ENCODE assay signal across 8 cellular contexts in genomic region chr20:18566892-18567738, GRCh38. TPM values are rescaled to one million over a fixed set of nuclear protein-coding genes. Genes with fewer than 3 reads are reported as not detected.
DNase-seq lines count a peak whose midpoint lies in the region; ATAC-seq and TF ChIP-seq lines count a peak whose summit lies in the region.

Gene SMIM26 (plus strand): TSS chr20:18567432. CDS start chr20:18567479, 47 bp downstream.

- peaks cover 28 to 30% of the 10 kb centered on the region in 2 donors for H3K36me3 Mint-ChIP-seq in activated naive CD4-positive, alpha-beta T cell treated with anti-CD3 and anti-CD28 coated beads, Interleukin-2, amount 50 U/mL, for 72 hours

- peak within 1 kb of the TSS; percentile 97 for H3K4me3 ChIP-seq in GM08714 (ENCODE audit: low read length)
- peak within 1 kb of the TSS; percentile 95 for H3K4me3 ChIP-seq in osteoblast (ENCODE audit: insufficient read depth, low read length)
- H3K4me3 ChIP-seq in thoracic aorta: peak within 1 kb of the TSS; percentile 87

- peaks cover 18% of the 10 kb centered on the region for H3K36me3 ChIP-seq in osteoblast (ENCODE audit: insufficient read depth, low read length)
- peaks cover 9% of the 10 kb centered on the region for H3K36me3 ChIP-seq in thoracic aorta

- TF ChIP-seq CTCF in osteoblast (IDR thresholded peaks at IDR 0.05; ENCODE audit: extremely low read depth, low read depth, low read length) (no peak), thoracic aorta (IDR thresholded peaks at IDR 0.05) (no peak)

- DNase-seq in NCI-H1092 treated with DMSO at 0.1 percent for 48 hours (lab: John Stamatoyannopoulos, UW) (peak; percentile 85), SKM-1 (lab: John Stamatoyannopoulos, UW; ENCODE audit: unreplicated experiment) (peak; percentile 32), glomerular visceral epithelial cell (ENCODE audit: extremely low spot score) (peak; percentile 94), osteoblast (ENCODE audit: insufficient read length, low spot score, missing footprints) (peak; percentile 95), thoracic aorta (ENCODE audit: low spot score) (peak; percentile 63)
- DNase-seq in activated naive CD4-positive, alpha-beta T cell treated with anti-CD3 and anti-CD28 coated beads, Interleukin-2, amount 50 U/mL, for 72 hours (ENCODE audit: low spot score in 2 of 2): peak; percentile 94

- peak within 1 kb of the TSS; percentile 97 for H2AFZ ChIP-seq in osteoblast (ENCODE audit: low read length)

- peak within 1 kb of the TSS; percentile 78 for H3K4me2 ChIP-seq in osteoblast (ENCODE audit: insufficient read depth, low read length)

- H3K9me3 ChIP-seq in osteoblast (ENCODE audit: low read depth, low read length): no peaks in the 10 kb centered on the region
- H3K9me3 ChIP-seq in thoracic aorta: no peaks in the 10 kb centered on the region

- ATAC-seq in HG02610 (IDR thresholded peaks at IDR 0.05; ENCODE audit: unreplicated experiment) (peak; percentile 97), thoracic aorta (ENCODE audit: insufficient number of reproducible peaks, low FRiP score, low read depth) (peak; percentile 89)
- ATAC-seq in activated naive CD4-positive, alpha-beta T cell treated with anti-CD3 and anti-CD28 coated beads, Interleukin-2, amount 50 U/mL, for 72 hours: peak; percentile 99 to 100

- H3K79me2 ChIP-seq in osteoblast (ENCODE audit: insufficient read depth, low read length): peaks cover 24% of the 10 kb centered on the region

- H3K27me3 ChIP-seq in osteoblast (ENCODE audit: insufficient read depth, low read length) (no peaks in the 10 kb centered on the region), thoracic aorta (replicated peaks; ENCODE audit: insufficient read depth) (no peaks in the 10 kb centered on the region)

- H3K27ac ChIP-seq in osteoblast (ENCODE audit: low read depth, low read length) (peak within 1 kb of the TSS; percentile 87), thoracic aorta (peak within 1 kb of the TSS; percentile 88 to 90)

- H3K9me3 Mint-ChIP-seq in activated naive CD4-positive, alpha-beta T cell treated with anti-CD3 and anti-CD28 coated beads, Interleukin-2, amount 50 U/mL, for 72 hours: peaks cover 4 to 6% of the 10 kb centered on the region in 2 donors

- no peaks in the 10 kb centered on the region for H4K20me1 ChIP-seq in osteoblast (ENCODE audit: insufficient read depth, low read length)

- H3K27ac Mint-ChIP-seq in activated naive CD4-positive, alpha-beta T cell treated with anti-CD3 and anti-CD28 coated beads, Interleukin-2, amount 50 U/mL, for 72 hours: peak within 1 kb of the TSS; percentile 98

- H3K4me1 ChIP-seq in osteoblast (ENCODE audit: insufficient read depth, low read length) (peaks cover 8% of the 10 kb centered on the region), thoracic aorta (ENCODE audit: control insufficient read depth in 1 of 2, low read depth in 2 of 2) (peaks cover 6 to 12% of the 10 kb centered on the region in 2 donors)

RNA-seq across cellular contexts. Expression of gene SMIM26, which starts in this region (rescaled TPM):
- 10 to 100 TPM; 70.3 to 85.5 TPM for total RNA-seq in activated naive CD4-positive, alpha-beta T cell treated with anti-CD3 and anti-CD28 coated beads, Interleukin-2, amount 50 U/mL, for 72 hours
- 53.9 and 59.7 TPM in 2 replicates for total RNA-seq in osteoblast
- total RNA-seq in thoracic aorta: 100 to 1,000 TPM in 1 of 2 donors, 10 to 100 TPM in 1; 47.5 to 113 TPM

Comparison
In these comparisons a context has a peak if more than half of its experiments do, and no peak if none do; other contexts are left out.
1. Peak in every context shown above with its lines: DNase-seq, ATAC-seq, H3K4me3 ChIP-seq and H3K27ac ChIP-seq.
2. DNase-seq: peak in every context shown above with its lines; median percentile 95 in osteoblast; 94 in activated naive CD4-positive, alpha-beta T cell treated with anti-CD3 and anti-CD28 coated beads, Interleukin-2, amount 50 U/mL, for 72 hours; 94 in glomerular visceral epithelial cell; 85 in NCI-H1092 treated with DMSO at 0.1 percent for 48 hours; 63 in thoracic aorta; 32 in SKM-1.